Comparison of ENCODE assay signal across 8 cellular contexts in genomic region chr19:46944918-46945628, GRCh38.
DNase-seq lines count a peak whose midpoint lies in the region; ATAC-seq, FAIRE-seq and TF ChIP-seq lines count a peak whose summit lies in the region.

No MANE protein-coding gene starts in this region.

- peak overlapping the region; percentile 70 to 90 (median 82) for H3K27ac ChIP-seq in thyroid gland

- no peaks in the 10 kb centered on the region for H3K27me3 ChIP-seq in thyroid gland

- no peak for TF ChIP-seq CTCF in lower leg skin (IDR thresholded peaks at IDR 0.05)
- no peak for TF ChIP-seq CTCF in thyroid gland (IDR thresholded peaks at IDR 0.05)

- peak; percentile 19 to 70 for DNase-seq in NCI-H187 (lab: John Stamatoyannopoulos, UW)
- DNase-seq in cerebellar cortex (ENCODE audit: low spot score), result peak; percentile 31
- peak; percentile 31 to 88 for DNase-seq in lower leg skin (ENCODE audit: low spot score in 2 of 2)
- peak; percentile 83 to 86 for DNase-seq in thyroid gland
- DNase-seq in activated CD4-positive, alpha-beta T cell treated with anti-CD3 and anti-CD28 coated beads for 4 hours, result no peak
- DNase-seq in activated CD4-positive, alpha-beta T cell treated with anti-CD3 and anti-CD28 coated beads for 1 hour, result no peak
- no peak for DNase-seq in H54 (ENCODE audit: insufficient read length, low spot score)

- no peak for TF ChIP-seq POLR2A in lower leg skin (IDR thresholded peaks at IDR 0.05)
- no peak for TF ChIP-seq POLR2A in thyroid gland (IDR thresholded peaks at IDR 0.05)
- no peak for TF ChIP-seq POLR2A in H54 (IDR thresholded peaks at IDR 0.05; ENCODE audit: low read depth, low read length)

- H3K4me3 ChIP-seq in lower leg skin (ENCODE audit: low read depth, poor library complexity, severe bottlenecking) (no peak overlapping the region), thyroid gland (replicated peaks in 1 of 3) (no peak overlapping the region)

- H3K9me3 ChIP-seq in thyroid gland, result no peaks in the 10 kb centered on the region

- intact Hi-C loops in lower leg skin (cut with DNase I; ENCODE audit: low total_unique reads) (no loop called here), thyroid gland (cut with DNase I) (no loop called here)

- ATAC-seq in HG02870 (IDR thresholded peaks at IDR 0.05; ENCODE audit: unreplicated experiment), result no peak

- peaks cover 30 to 55% of the 10 kb centered on the region in 2 donors for H3K4me1 ChIP-seq in thyroid gland

- H3K36me3 ChIP-seq in thyroid gland, result no peaks in the 10 kb centered on the region

- FAIRE-seq in H54 (lab: Jason Lieb, UNC), result no peak

- 41 to 42% methylated on average over 7 of the region's 7 CpGs for WGBS in lower leg skin, 2 donors
- whole genome bisulfite sequencing in thyroid gland, 2 donors, result 22 to 37% methylated on average over 7 of the region's 7 CpGs

Comparison
In these comparisons a context has a peak if more than half of its experiments do, and no peak if none do; other contexts are left out.
1. DNase-seq: peak in NCI-H187 (2 of 2), cerebellar cortex (single experiment), lower leg skin (2 of 2) and thyroid gland (2 of 2); none in activated CD4-positive, alpha-beta T cell treated with anti-CD3 and anti-CD28 coated beads for 4 hours (0 of 2), activated CD4-positive, alpha-beta T cell treated with anti-CD3 and anti-CD28 coated beads for 1 hour (single experiment) and H54 (single experiment).